Comparison of ENCODE assay signal across 9 cellular contexts in genomic region chr22:40571887-40572286, GRCh38.
"Had no signal": no experiment of that assay in that cellular context is flagged by ENCODE, and none has a peak within 500 bp of the region (broad histone marks: within the 10 kb centered on the region; RNA-seq: fewer than 3 reads in every experiment).

No MANE protein-coding gene starts in this region.

- H3K4me3 ChIP-seq: GM23248, GM23338, HAP-1 had no signal

- DNase-seq: GM23248, GOT3, H7, H9, HCEC 1CT, HFFc6 had no signal

- H3K9me3 ChIP-seq: HAP-1 had no signal

- H3K4me3 Mint-ChIP-seq: GM23338, H9, HFFc6 had no signal

- H3K27ac Mint-ChIP-seq: GM23338, H9, HFFc6 had no signal

- H3K36me3 ChIP-seq: HAP-1 had no signal

- H3K9me3 Mint-ChIP-seq: HFFc6 had no signal

- H3K4me1 ChIP-seq: HAP-1 had no signal

- ATAC-seq: GM23338, HCT116 had no signal
